In genomic region chr17:74516561-74516960, GRCh38 we compare ENCODE assay signal across 15 cellular contexts. TPM values are rescaled to one million over a fixed set of nuclear protein-coding genes. Genes with fewer than 3 reads are reported as not detected.
A peak's percentile ranks its signal among the peaks of the same experiment; 100 is the strongest.
DNase-seq lines count a peak whose midpoint lies in the region; ATAC-seq lines count a peak whose summit lies in the region.
"Had no signal": no experiment of that assay in that cellular context is flagged by ENCODE, and none has a peak within 500 bp of the region (broad histone marks: within the 10 kb centered on the region; RNA-seq: fewer than 3 reads in every experiment).

No MANE protein-coding gene starts in this region.

- H3K27me3 Mint-ChIP-seq in activated CD8-positive, alpha-beta memory T cell treated with anti-CD3 and anti-CD28 coated beads, Interleukin-2, amount 10 ng/mL, durations not matched to agents 7 days and 5 days = peaks cover 36% of the 10 kb centered on the region
- H3K27me3 Mint-ChIP-seq in dendritic cell treated with granulocyte-macrophage colony-stimulating factor and Interleukin-4, amounts not matched to agents 40 ng/mL and 50 ng/mL, for 4 days = no peaks in the 10 kb centered on the region

- H3K36me3 Mint-ChIP-seq in activated CD8-positive, alpha-beta memory T cell treated with anti-CD3 and anti-CD28 coated beads, Interleukin-2, amount 10 ng/mL, durations not matched to agents 7 days and 5 days = peaks cover 13% of the 10 kb centered on the region
- peaks cover 12% of the 10 kb centered on the region for H3K36me3 Mint-ChIP-seq in dendritic cell treated with granulocyte-macrophage colony-stimulating factor and Interleukin-4, amounts not matched to agents 40 ng/mL and 50 ng/mL, for 4 days (ENCODE audit: low read depth)

- no peak for ATAC-seq in activated CD8-positive, alpha-beta memory T cell treated with anti-CD3 and anti-CD28 coated beads, Interleukin-2, amount 10 ng/mL, durations not matched to agents 7 days and 5 days
- ATAC-seq in GM21423 (IDR thresholded peaks at IDR 0.05; ENCODE audit: unreplicated experiment) (no peak), HG02840 (IDR thresholded peaks at IDR 0.05; ENCODE audit: low FRiP score, unreplicated experiment) (no peak)
- ATAC-seq: GM23338, HepG2 had no signal

- CTCF ChIA-PET in activated CD8-positive, alpha-beta memory T cell treated with anti-CD3 and anti-CD28 coated beads, Interleukin-2, amount 10 ng/mL, durations not matched to agents 7 days and 5 days (lab: Charles Lee) = interaction anchor here (1.4 kb wide), 1 partner anchor 59 kb away, joined by 4 read pairs; no protein-coding TSS in a partner anchor

- no peak overlapping the region for H3K4me3 Mint-ChIP-seq in activated CD8-positive, alpha-beta memory T cell treated with anti-CD3 and anti-CD28 coated beads, Interleukin-2, amount 10 ng/mL, durations not matched to agents 7 days and 5 days
- H3K4me3 Mint-ChIP-seq in dendritic cell treated with granulocyte-macrophage colony-stimulating factor and Interleukin-4, amounts not matched to agents 40 ng/mL and 50 ng/mL, for 4 days = no peak overlapping the region
- H3K4me3 Mint-ChIP-seq: CD4-positive, alpha-beta T cell; GM23338 had no signal

- DNase-seq in activated CD8-positive, alpha-beta memory T cell treated with anti-CD3 and anti-CD28 coated beads, Interleukin-2, amount 10 ng/mL, durations not matched to agents 7 days and 5 days = peak; percentile 33
- no peak for DNase-seq in activated CD8-positive, alpha-beta memory T cell treated with anti-CD3 and anti-CD28 coated beads, Interleukin-2, amount 50 U/mL, for 4 hours
- peak; percentile 43 for DNase-seq in mesenteric fat pad (ENCODE audit: low spot score)
- no peak for DNase-seq in activated CD4-positive, CD25-positive, alpha-beta regulatory T cell (lab: John Stamatoyannopoulos, UW)
- DNase-seq: 8988T; Calu3; CD4-positive, alpha-beta T cell; DMS 273 treated with DMSO at 0.1 percent for 48 hours; H7 had no signal

- intact Hi-C loops in dendritic cell treated with granulocyte-macrophage colony-stimulating factor and Interleukin-4, amounts not matched to agents 40 ng/mL and 50 ng/mL, for 4 days (cut with micrococcal nuclease) = no loop called here

- H3K27ac Mint-ChIP-seq in activated CD8-positive, alpha-beta memory T cell treated with anti-CD3 and anti-CD28 coated beads, Interleukin-2, amount 10 ng/mL, durations not matched to agents 7 days and 5 days = no peak overlapping the region
- H3K27ac Mint-ChIP-seq in dendritic cell treated with granulocyte-macrophage colony-stimulating factor and Interleukin-4, amounts not matched to agents 40 ng/mL and 50 ng/mL, for 4 days = peak overlapping the region; percentile 82
- H3K27ac Mint-ChIP-seq: CD4-positive, alpha-beta T cell; GM23338 had no signal

- peaks cover 22% of the 10 kb centered on the region for H3K4me1 Mint-ChIP-seq in activated CD8-positive, alpha-beta memory T cell treated with anti-CD3 and anti-CD28 coated beads, Interleukin-2, amount 10 ng/mL, durations not matched to agents 7 days and 5 days
- peaks cover 82% of the 10 kb centered on the region for H3K4me1 Mint-ChIP-seq in dendritic cell treated with granulocyte-macrophage colony-stimulating factor and Interleukin-4, amounts not matched to agents 40 ng/mL and 50 ng/mL, for 4 days (ENCODE audit: low read depth)
- H3K4me1 Mint-ChIP-seq: GM23338 had no signal

- H3K9me3 Mint-ChIP-seq in activated CD8-positive, alpha-beta memory T cell treated with anti-CD3 and anti-CD28 coated beads, Interleukin-2, amount 10 ng/mL, durations not matched to agents 7 days and 5 days (ENCODE audit: low read depth) = peaks cover 18% of the 10 kb centered on the region
- peaks cover 22% of the 10 kb centered on the region for H3K9me3 Mint-ChIP-seq in dendritic cell treated with granulocyte-macrophage colony-stimulating factor and Interleukin-4, amounts not matched to agents 40 ng/mL and 50 ng/mL, for 4 days

RNA-seq across cellular contexts. Expression of gene CD300LB, which starts 14.7 kb away (rescaled TPM):
- total RNA-seq in activated CD8-positive, alpha-beta memory T cell treated with anti-CD3 and anti-CD28 coated beads, Interleukin-2, amount 10 ng/mL, durations not matched to agents 7 days and 5 days = not detected
- 1.3 TPM for total RNA-seq in mesenteric fat pad
- total RNA-seq: Calu3, Daoy, GM23338, H7, HepG2 had no signal

RNA-seq across cellular contexts. Expression of gene CD300C, which starts 29.4 kb away (rescaled TPM):
- total RNA-seq in activated CD8-positive, alpha-beta memory T cell treated with anti-CD3 and anti-CD28 coated beads, Interleukin-2, amount 10 ng/mL, durations not matched to agents 7 days and 5 days = 1 to 10 TPM in 1 of 2 experiments, under 1 TPM in 1; 0.56 to 1.5 TPM
- 4.1 TPM for total RNA-seq in mesenteric fat pad
- total RNA-seq: Calu3, GM23338, H7, HepG2 had no signal

RNA-seq across cellular contexts. Expression of gene CD300A, which starts 50.1 kb away (rescaled TPM):
- total RNA-seq in activated CD8-positive, alpha-beta memory T cell treated with anti-CD3 and anti-CD28 coated beads, Interleukin-2, amount 10 ng/mL, durations not matched to agents 7 days and 5 days = 10 to 100 TPM in 1 of 2 experiments, 1 to 10 TPM in 1; 2.0 to 15.8 TPM
- 19.0 TPM for total RNA-seq in mesenteric fat pad
- total RNA-seq: Daoy, HepG2 had no signal

RNA-seq across cellular contexts. Expression of gene CD300H, which starts 50.7 kb away (rescaled TPM):
- total RNA-seq in activated CD8-positive, alpha-beta memory T cell treated with anti-CD3 and anti-CD28 coated beads, Interleukin-2, amount 10 ng/mL, durations not matched to agents 7 days and 5 days = not detected
- total RNA-seq in mesenteric fat pad = not detected
- total RNA-seq: Calu3; CD4-positive, alpha-beta T cell; Daoy; GM23338; H7; HepG2 had no signal

Comparison
In these comparisons a context has a peak if more than half of its experiments do, and no peak if none do; other contexts are left out.
1. DNase-seq: peak in activated CD8-positive, alpha-beta memory T cell treated with anti-CD3 and anti-CD28 coated beads, Interleukin-2, amount 10 ng/mL, durations not matched to agents 7 days and 5 days (single experiment) and mesenteric fat pad (single experiment); none in activated CD8-positive, alpha-beta memory T cell treated with anti-CD3 and anti-CD28 coated beads, Interleukin-2, amount 50 U/mL, for 4 hours (single experiment) and activated CD4-positive, CD25-positive, alpha-beta regulatory T cell (0 of 4).